In the genomic region with DNA sequence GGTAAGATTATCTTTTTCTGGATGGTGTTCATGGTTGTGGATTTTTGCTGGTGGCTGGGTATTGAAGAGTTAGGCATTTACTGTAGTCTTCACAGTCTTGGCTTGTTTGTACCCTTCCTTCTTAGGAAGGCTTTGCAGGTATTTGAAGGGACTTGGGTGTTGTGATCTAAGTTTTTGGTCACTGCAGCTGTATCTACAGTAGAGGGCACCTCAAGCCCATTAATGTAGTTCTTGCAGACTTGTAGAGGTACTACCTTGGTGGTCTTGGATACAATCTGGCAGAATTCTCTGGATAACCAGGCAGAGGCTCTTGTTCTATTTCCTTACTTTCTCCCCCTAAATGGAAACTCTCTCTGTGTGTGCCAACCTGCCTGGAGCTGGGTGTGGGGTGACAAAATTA, we compare ENCODE assay signal across 19 cellular contexts.
DNase-seq lines count a peak whose midpoint lies in the region; ATAC-seq and TF ChIP-seq lines count a peak whose summit lies in the region.
"Had no signal": no experiment of that assay in that cellular context is flagged by ENCODE, and none has a peak within 500 bp of the region (broad histone marks: within the 10 kb centered on the region; RNA-seq: fewer than 3 reads in every experiment).

No MANE protein-coding gene starts in this region.

- H3K79me2 ChIP-seq in neural cell (replicated peaks; ENCODE audit: insufficient read depth, low read length), result no peaks in the 10 kb centered on the region

- H3K27me3 ChIP-seq in neural cell (ENCODE audit: insufficient read depth, low read depth, low read length), result no peaks in the 10 kb centered on the region
- H3K27me3 ChIP-seq: left lung had no signal

- no peak overlapping the region for H3K4me3 ChIP-seq in neural cell (ENCODE audit: low read length)
- H3K4me3 ChIP-seq: GM23248, left lung, mucosa of descending colon had no signal

- TF ChIP-seq CTCF in GM10248 (IDR thresholded peaks at IDR 0.05; ENCODE audit: control extremely low read depth, extremely low read depth, low read depth, missing control alignments) (peak; percentile 20), neural cell (IDR thresholded peaks at IDR 0.05; ENCODE audit: poor library complexity, severe bottlenecking) (peak; percentile 35)

- no peaks in the 10 kb centered on the region for H3K9me3 ChIP-seq in neural cell (ENCODE audit: low read length)
- H3K9me3 ChIP-seq: left lung, mucosa of descending colon had no signal

- DNase-seq in GM10248 (ENCODE audit: extremely low spot score), result no peak
- peak; percentile 2 for DNase-seq in HT1080 (ENCODE audit: low read depth)
- DNase-seq in astrocyte of the hippocampus (ENCODE audit: low read depth, low spot score), result peak; percentile 1
- DNase-seq in SIG-M5 treated with dmso at 0.1 percent for 504 hours (lab: John Stamatoyannopoulos, UW; ENCODE audit: unreplicated experiment), result no peak
- DNase-seq: activated B cell treated with CpG ODN at 0.5 μM for 24 hours; central memory CD4-positive, alpha-beta T cell; effector memory CD8-positive, alpha-beta T cell; GM23248; left lung; MM.1S; mucosa of descending colon; NCI-H187 treated with DMSO at 0.1 percent for 48 hours; occipital lobe; stimulated activated CD4-positive, alpha-beta T cell treated with anti-CD3 and anti-CD28 coated beads, Interleukin-4, amount 100 ng/mL, for 24 hours; stimulated activated CD8-positive, alpha-beta memory T cell treated with anti-CD3 and anti-CD28 coated beads, Interleukin-4, amount 100 ng/mL, for 48 hours; T-cell had no signal

- H3F3A ChIP-seq in neural cell (ENCODE audit: insufficient read depth, low read length, poor library complexity, severe bottlenecking), result no peaks in the 10 kb centered on the region

- H3K9ac ChIP-seq in neural cell (ENCODE audit: low read length), result no peak overlapping the region
- H3K9ac ChIP-seq: GM23248 had no signal

- H3K36me3 ChIP-seq in neural cell (ENCODE audit: insufficient read depth, low read length), result no peaks in the 10 kb centered on the region
- H3K36me3 ChIP-seq: left lung had no signal

- CTCF ChIA-PET in GM10248 (lab: Yijun Ruan, JAX), result interaction anchor here (1.4 kb wide), 1 partner anchor 494 kb away, joined by 4 read pairs; no protein-coding TSS in a partner anchor

- no peaks in the 10 kb centered on the region for H4K20me1 ChIP-seq in neural cell (ENCODE audit: insufficient read depth)

- no peak for TF ChIP-seq EP300 in neural cell (conservative IDR thresholded peaks at IDR 0.05; ENCODE audit: poor library complexity, severe bottlenecking)

- ATAC-seq in GM18502 (IDR thresholded peaks at IDR 0.05; ENCODE audit: poor library complexity, unreplicated experiment), result no peak
- ATAC-seq in GM18867 (IDR thresholded peaks at IDR 0.05; ENCODE audit: unreplicated experiment), result no peak
- ATAC-seq: effector memory CD8-positive, alpha-beta T cell; left lung; mucosa of descending colon; T-cell had no signal

- no peak overlapping the region for H3K27ac ChIP-seq in neural cell (ENCODE audit: low read length)
- H3K27ac ChIP-seq: GM23248, left lung had no signal

- POLR2A ChIA-PET in GM10248 (lab: Yijun Ruan, JAX), result no interaction called here

- peak; percentile 36 for TF ChIP-seq RAD21 in neural cell (conservative IDR thresholded peaks at IDR 0.05)

- no peak overlapping the region for H3K4me2 ChIP-seq in neural cell (ENCODE audit: low read length)

- H3K9me2 ChIP-seq in neural cell (ENCODE audit: insufficient read depth, low read length), result no peaks in the 10 kb centered on the region

- H2AFZ ChIP-seq in neural cell (ENCODE audit: low read depth, low read length), result no peak overlapping the region
- H2AFZ ChIP-seq: GM23248 had no signal

TF ChIP-seq in neural cell, 6 proteins besides CTCF, POLR2A, EP300 and RAD21:
- peak; percentile 23 for TF ChIP-seq SMC3 (conservative IDR thresholded peaks at IDR 0.05; ENCODE audit: poor library complexity)
- TF ChIP-seq, protein P1, sequence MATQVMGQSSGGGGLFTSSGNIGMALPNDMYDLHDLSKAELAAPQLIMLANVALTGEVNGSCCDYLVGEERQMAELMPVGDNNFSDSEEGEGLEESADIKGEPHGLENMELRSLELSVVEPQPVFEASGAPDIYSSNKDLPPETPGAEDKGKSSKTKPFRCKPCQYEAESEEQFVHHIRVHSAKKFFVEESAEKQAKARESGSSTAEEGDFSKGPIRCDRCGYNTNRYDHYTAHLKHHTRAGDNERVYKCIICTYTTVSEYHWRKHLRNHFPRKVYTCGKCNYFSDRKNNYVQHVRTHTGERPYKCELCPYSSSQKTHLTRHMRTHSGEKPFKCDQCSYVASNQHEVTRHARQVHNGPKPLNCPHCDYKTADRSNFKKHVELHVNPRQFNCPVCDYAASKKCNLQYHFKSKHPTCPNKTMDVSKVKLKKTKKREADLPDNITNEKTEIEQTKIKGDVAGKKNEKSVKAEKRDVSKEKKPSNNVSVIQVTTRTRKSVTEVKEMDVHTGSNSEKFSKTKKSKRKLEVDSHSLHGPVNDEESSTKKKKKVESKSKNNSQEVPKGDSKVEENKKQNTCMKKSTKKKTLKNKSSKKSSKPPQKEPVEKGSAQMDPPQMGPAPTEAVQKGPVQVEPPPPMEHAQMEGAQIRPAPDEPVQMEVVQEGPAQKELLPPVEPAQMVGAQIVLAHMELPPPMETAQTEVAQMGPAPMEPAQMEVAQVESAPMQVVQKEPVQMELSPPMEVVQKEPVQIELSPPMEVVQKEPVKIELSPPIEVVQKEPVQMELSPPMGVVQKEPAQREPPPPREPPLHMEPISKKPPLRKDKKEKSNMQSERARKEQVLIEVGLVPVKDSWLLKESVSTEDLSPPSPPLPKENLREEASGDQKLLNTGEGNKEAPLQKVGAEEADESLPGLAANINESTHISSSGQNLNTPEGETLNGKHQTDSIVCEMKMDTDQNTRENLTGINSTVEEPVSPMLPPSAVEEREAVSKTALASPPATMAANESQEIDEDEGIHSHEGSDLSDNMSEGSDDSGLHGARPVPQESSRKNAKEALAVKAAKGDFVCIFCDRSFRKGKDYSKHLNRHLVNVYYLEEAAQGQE (IDR thresholded peaks at IDR 0.05; ENCODE audit: borderline replicate concordance), result no peak
- TF ChIP-seq MXI1 (conservative IDR thresholded peaks at IDR 0.05; ENCODE audit: poor library complexity, severe bottlenecking), result no peak
TF ChIP-seq in neural cell: peak in this region for 1.

Comparison
In these comparisons a context has a peak if more than half of its experiments do, and no peak if none do; other contexts are left out.
1. DNase-seq: peak in HT1080 (single experiment) and astrocyte of the hippocampus (single experiment); none in GM10248 (single experiment) and SIG-M5 treated with dmso at 0.1 percent for 504 hours (single experiment).